Comparison of ENCODE assay signal across 9 cellular contexts in genomic region chr7:19442016-19442785, GRCh38.
DNase-seq lines count a peak whose midpoint lies in the region; ATAC-seq, FAIRE-seq and TF ChIP-seq lines count a peak whose summit lies in the region.
"Had no signal": no experiment of that assay in that cellular context is flagged by ENCODE, and none has a peak within 500 bp of the region (broad histone marks: within the 10 kb centered on the region; RNA-seq: fewer than 3 reads in every experiment).

No MANE protein-coding gene starts in this region.

- 47 to 61% (median 49%) methylated on average over 4 of the region's 4 CpGs for WGBS in stomach, 5 donors

- no peaks in the 10 kb centered on the region for H3K36me3 Mint-ChIP-seq in CD8-positive, alpha-beta T cell

- no peak for TF ChIP-seq CTCF in CD8-positive, alpha-beta T cell (IDR thresholded peaks at IDR 0.05)
- TF ChIP-seq CTCF in stomach (IDR thresholded peaks at IDR 0.05) = no peak

- H3K27ac ChIP-seq in CD8-positive, alpha-beta T cell (ENCODE audit: low read depth, low read length) = no peak overlapping the region
- no peak overlapping the region for H3K27ac ChIP-seq in stomach

- no peak overlapping the region for H3K4me3 ChIP-seq in CD8-positive, alpha-beta T cell (ENCODE audit: low read depth, low read length)
- no peak overlapping the region for H3K4me3 ChIP-seq in stomach

- peak; percentile 32 for DNase-seq in GM04504 (ENCODE audit: low read depth)
- peak; percentile 32 for DNase-seq in HTR-8/SVneo (ENCODE audit: insufficient read length, low spot score)
- DNase-seq in SW480 (ENCODE audit: low spot score) = peak; percentile 63
- DNase-seq in left kidney (ENCODE audit: low read depth, low spot score) = peak; percentile 49
- DNase-seq in CD8-positive, alpha-beta T cell = no peak
- no peak for DNase-seq in stomach
- no peak for DNase-seq in stimulated activated CD4-positive, alpha-beta T cell treated with anti-CD3 and anti-CD28 coated beads, Interleukin-2, amount 100 ng/mL, for 48 hours
- DNase-seq in pons (ENCODE audit: low spot score) = no peak

- no peak for ATAC-seq in CD8-positive, alpha-beta T cell

- TF ChIP-seq EP300 in stomach (IDR thresholded peaks at IDR 0.05) = no peak

- peaks cover 11% of the 10 kb centered on the region for H3K9me3 Mint-ChIP-seq in CD8-positive, alpha-beta T cell

- H3K36me3 ChIP-seq in CD8-positive, alpha-beta T cell (ENCODE audit: insufficient read depth, low read length) = no peaks in the 10 kb centered on the region
- no peaks in the 10 kb centered on the region for H3K36me3 ChIP-seq in stomach

- no peaks in the 10 kb centered on the region for H3K27me3 Mint-ChIP-seq in CD8-positive, alpha-beta T cell (ENCODE audit: low read depth)

- CTCF ChIA-PET in CD8-positive, alpha-beta T cell (lab: Charles Lee) = no interaction called here

- no peak for TF ChIP-seq POLR2A in stomach (IDR thresholded peaks at IDR 0.05)

- FAIRE-seq in HTR-8/SVneo (lab: Jason Lieb, UNC) = no peak
- FAIRE-seq: islet of Langerhans had no signal

- H3K4me3 Mint-ChIP-seq in CD8-positive, alpha-beta T cell = no peak overlapping the region

- no peaks in the 10 kb centered on the region for H3K27me3 ChIP-seq in CD8-positive, alpha-beta T cell (ENCODE audit: insufficient read depth, low read length)
- no peaks in the 10 kb centered on the region for H3K27me3 ChIP-seq in stomach

- no peak overlapping the region for H3K27ac Mint-ChIP-seq in CD8-positive, alpha-beta T cell

- H3K9me3 ChIP-seq in CD8-positive, alpha-beta T cell (ENCODE audit: low read length) = no peaks in the 10 kb centered on the region
- no peaks in the 10 kb centered on the region for H3K9me3 ChIP-seq in stomach

- intact Hi-C loops in CD8-positive, alpha-beta T cell (cut with DNase I, micrococcal nuclease) = no loop called here
- intact Hi-C loops in stomach (cut with DNase I; ENCODE audit: low total_unique reads) = no loop called here

- POLR2A ChIA-PET in CD8-positive, alpha-beta T cell (lab: Charles Lee) = no interaction called here

- no peaks in the 10 kb centered on the region for H3K4me1 ChIP-seq in CD8-positive, alpha-beta T cell (ENCODE audit: insufficient read depth, low read length)
- H3K4me1 ChIP-seq in stomach = no peaks in the 10 kb centered on the region

- no peaks in the 10 kb centered on the region for H3K4me1 Mint-ChIP-seq in CD8-positive, alpha-beta T cell (ENCODE audit: low read depth)

Comparison
In these comparisons a context has a peak if more than half of its experiments do, and no peak if none do; other contexts are left out.
1. DNase-seq: peak in GM04504 (single experiment), HTR-8/SVneo (single experiment), SW480 (single experiment) and left kidney (single experiment); none in CD8-positive, alpha-beta T cell (0 of 7), stomach (single experiment), stimulated activated CD4-positive, alpha-beta T cell treated with anti-CD3 and anti-CD28 coated beads, Interleukin-2, amount 100 ng/mL, for 48 hours (0 of 2) and pons (single experiment).